Comparison of ENCODE assay signal across 13 cellular contexts in the genomic region with DNA sequence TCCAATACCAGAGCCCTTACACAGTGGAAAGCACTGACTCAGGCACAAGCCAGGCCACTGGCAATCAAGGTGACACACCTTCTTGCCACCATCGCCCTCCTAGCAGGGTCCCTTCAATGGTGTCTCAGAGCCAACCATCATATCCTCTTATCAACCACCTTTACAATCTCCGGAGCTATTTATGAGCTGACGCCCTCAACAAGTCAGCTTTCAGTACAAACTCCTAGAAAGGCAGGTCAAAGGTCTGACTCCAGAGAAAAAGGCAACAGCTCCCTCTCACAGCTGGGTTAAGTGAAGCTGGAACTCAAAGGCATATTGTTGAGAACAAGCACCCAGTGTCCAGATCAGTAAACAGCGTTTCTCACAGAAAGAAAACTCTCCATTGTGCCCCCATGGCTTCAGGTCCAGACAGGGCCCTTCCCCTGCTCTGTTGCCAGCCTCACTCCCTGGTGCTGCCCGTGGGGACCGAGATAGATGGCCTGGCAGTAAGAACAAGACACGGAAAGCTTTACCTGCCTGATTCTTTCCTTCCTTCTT. TPM values are rescaled to one million over a fixed set of nuclear protein-coding genes. Genes with fewer than 3 reads are reported as not detected.
DNase-seq lines count a peak whose midpoint lies in the region; ATAC-seq and TF ChIP-seq lines count a peak whose summit lies in the region.
"Had no signal": no experiment of that assay in that cellular context is flagged by ENCODE, and none has a peak within 500 bp of the region (broad histone marks: within the 10 kb centered on the region; RNA-seq: fewer than 3 reads in every experiment).

No MANE protein-coding gene starts in this region.

- H3K4me1 ChIP-seq in mucosa of stomach (ENCODE audit: control insufficient read depth, insufficient read depth, low read length), result peaks cover 31% of the 10 kb centered on the region

- peaks cover 55% of the 10 kb centered on the region for H3K36me3 Mint-ChIP-seq in stimulated activated naive CD8-positive, alpha-beta T cell treated with anti-CD3 and anti-CD28 coated beads, Interleukin-15, Interleukin-2, amounts not matched to agents 100 ng/mL and 50 ng/mL, for 24 hours (ENCODE audit: low read depth)
- H3K36me3 Mint-ChIP-seq in brain, result peaks cover 77% of the 10 kb centered on the region

- H3K27me3 Mint-ChIP-seq in stimulated activated naive CD8-positive, alpha-beta T cell treated with anti-CD3 and anti-CD28 coated beads, Interleukin-15, Interleukin-2, amounts not matched to agents 100 ng/mL and 50 ng/mL, for 24 hours, result no peaks in the 10 kb centered on the region
- peaks cover 31% of the 10 kb centered on the region for H3K27me3 Mint-ChIP-seq in brain

- peaks cover 11% of the 10 kb centered on the region for H3K36me3 ChIP-seq in mucosa of stomach (ENCODE audit: control insufficient read depth, insufficient read depth, low read length)

- peaks cover 39% of the 10 kb centered on the region for H3K4me1 Mint-ChIP-seq in stimulated activated naive CD8-positive, alpha-beta T cell treated with anti-CD3 and anti-CD28 coated beads, Interleukin-15, Interleukin-2, amounts not matched to agents 100 ng/mL and 50 ng/mL, for 24 hours (ENCODE audit: low read depth)
- H3K4me1 Mint-ChIP-seq in brain, result peaks cover 52% of the 10 kb centered on the region

- H3K9ac ChIP-seq in mucosa of stomach (ENCODE audit: low read length), result peak overlapping the region; percentile 40
- H3K9ac ChIP-seq: parathyroid adenoma had no signal

- H3K4me3 ChIP-seq in mucosa of stomach (ENCODE audit: low read length), result no peak overlapping the region
- H3K4me3 ChIP-seq: cardiac muscle cell, thoracic aorta had no signal

- TF ChIP-seq CTCF in brain (conservative IDR thresholded peaks at IDR 0.05), result no peak

- H3K9me3 ChIP-seq in mucosa of stomach (ENCODE audit: control insufficient read depth, low read length), result no peaks in the 10 kb centered on the region
- H3K9me3 ChIP-seq: thoracic aorta had no signal

- H3K27me3 ChIP-seq in mucosa of stomach (ENCODE audit: control insufficient read depth, insufficient read depth, low read length), result no peaks in the 10 kb centered on the region
- H3K27me3 ChIP-seq: cardiac muscle cell had no signal

- DNase-seq in stimulated activated naive CD8-positive, alpha-beta T cell treated with anti-CD3 and anti-CD28 coated beads, Interleukin-15, Interleukin-2, amounts not matched to agents 100 U/mL and 50 U/mL, for 24 hours, result no peak
- no peak for DNase-seq in NCI-H82 (lab: John Stamatoyannopoulos, UW)
- no peak for DNase-seq in SKM-1 (lab: John Stamatoyannopoulos, UW; ENCODE audit: unreplicated experiment)
- DNase-seq: HCEC 1CT, NCI-H2171 had no signal

- ATAC-seq in stimulated activated naive CD8-positive, alpha-beta T cell treated with anti-CD3 and anti-CD28 coated beads, Interleukin-15, Interleukin-2, amounts not matched to agents 100 U/mL and 50 U/mL, for 24 hours, result no peak
- ATAC-seq in GM18517 (IDR thresholded peaks at IDR 0.05; ENCODE audit: unreplicated experiment), result no peak
- ATAC-seq in HG03457 (IDR thresholded peaks at IDR 0.05; ENCODE audit: unreplicated experiment), result no peak

- no peaks in the 10 kb centered on the region for H3K9me3 Mint-ChIP-seq in stimulated activated naive CD8-positive, alpha-beta T cell treated with anti-CD3 and anti-CD28 coated beads, Interleukin-15, Interleukin-2, amounts not matched to agents 100 ng/mL and 50 ng/mL, for 24 hours
- H3K9me3 Mint-ChIP-seq in brain, result peaks cover 31 to 55% (median 39%) of the 10 kb centered on the region in 5 experiments

- peak overlapping the region; percentile 49 for H3K27ac Mint-ChIP-seq in stimulated activated naive CD8-positive, alpha-beta T cell treated with anti-CD3 and anti-CD28 coated beads, Interleukin-15, Interleukin-2, amounts not matched to agents 100 ng/mL and 50 ng/mL, for 24 hours
- H3K27ac Mint-ChIP-seq in brain, result peak overlapping the region in 3 of 5 experiments; percentile 30 to 51 (median 37)

- peak overlapping the region; percentile 9 for H3K4me3 Mint-ChIP-seq in stimulated activated naive CD8-positive, alpha-beta T cell treated with anti-CD3 and anti-CD28 coated beads, Interleukin-15, Interleukin-2, amounts not matched to agents 100 ng/mL and 50 ng/mL, for 24 hours
- H3K4me3 Mint-ChIP-seq in brain, result peak overlapping the region; percentile 82 to 99 (median 96)

RNA-seq across cellular contexts. Expression of a gene that starts 2.4 kb away (rescaled TPM):
- polyA plus RNA-seq in brain (ENCODE audit: insufficient read depth, low read depth, low replicate concordance), result 53.2 TPM

RNA-seq across cellular contexts. Expression of a gene that starts 9.7 kb away (rescaled TPM):
- 247 TPM for polyA plus RNA-seq in brain (ENCODE audit: insufficient read depth, low read depth, low replicate concordance)

RNA-seq across cellular contexts. Expression of a gene that starts 22.1 kb away (rescaled TPM):
- polyA plus RNA-seq in brain (ENCODE audit: insufficient read depth, low read depth, low replicate concordance), result 233 TPM

RNA-seq across cellular contexts. Expression of a gene that starts 22.4 kb away (rescaled TPM):
- 27.2 TPM for polyA plus RNA-seq in brain (ENCODE audit: insufficient read depth, low read depth, low replicate concordance)

RNA-seq across cellular contexts. Expression of a gene that starts 29.5 kb away (rescaled TPM):
- 11.7 TPM for polyA plus RNA-seq in brain (ENCODE audit: insufficient read depth, low read depth, low replicate concordance)
